In genomic region chr20:34968020-34968775, GRCh38 we compare ENCODE assay signal across 17 cellular contexts. TPM values are rescaled to one million over a fixed set of nuclear protein-coding genes. Genes with fewer than 3 reads are reported as not detected.
DNase-seq lines count a peak whose midpoint lies in the region; ATAC-seq, FAIRE-seq and TF ChIP-seq lines count a peak whose summit lies in the region.
"Had no signal": no experiment of that assay in that cellular context is flagged by ENCODE, and none has a peak within 500 bp of the region (broad histone marks: within the 10 kb centered on the region; RNA-seq: fewer than 3 reads in every experiment).

No MANE protein-coding gene starts in this region.

- 33% methylated on average over 7 of the region's 7 CpGs for WGBS in K562 (ENCODE audit: insufficient coverage, low coverage, missing lambda C conversion rate)
- WGBS in heart left ventricle, 4 donors = 51 to 61% (median 58%) methylated on average over 7 of the region's 7 CpGs

- no peaks in the 10 kb centered on the region for H3K9me1 ChIP-seq in K562 (ENCODE audit: control insufficient read depth, insufficient read depth, low read length)

- H3K9ac ChIP-seq in K562 (ENCODE audit: insufficient read depth in 1 of 2, low read depth in 2 of 2, low read length in 2 of 2) = no peak overlapping the region
- H3K9ac ChIP-seq in skeletal muscle tissue (ENCODE audit: low read depth in 1 of 3, low read length in 3 of 3) = peak overlapping the region in 1 of 3 donors; percentile 54

- H3K79me2 ChIP-seq in K562 (ENCODE audit: control insufficient read depth, insufficient read depth, low read length) = no peaks in the 10 kb centered on the region

- no peaks in the 10 kb centered on the region for H3K27me3 Mint-ChIP-seq in WTC11 (ENCODE audit: low read depth)
- H3K27me3 Mint-ChIP-seq: CD4-positive, alpha-beta memory T cell had no signal

- H3K4me2 ChIP-seq in K562 (ENCODE audit: insufficient read depth, low read length) = no peak overlapping the region

- POLR2A ChIA-PET in K562 (lab: Yijun Ruan, JAX) = no interaction called here
- POLR2A ChIA-PET in WTC11 (lab: Charles Lee) = no interaction called here

- no peak overlapping the region for H3K27ac Mint-ChIP-seq in WTC11
- H3K27ac Mint-ChIP-seq: CD4-positive, alpha-beta memory T cell had no signal

- in situ Hi-C loops in K562 (cut with MboI) = no loop called here

- no peak overlapping the region for H3K4me3 Mint-ChIP-seq in WTC11
- H3K4me3 Mint-ChIP-seq: CD4-positive, alpha-beta memory T cell; IgD-negative memory B cell had no signal

- no peak for TF ChIP-seq EP300 in K562 (IDR thresholded peaks at IDR 0.05; ENCODE audit: low read length)

- TF ChIP-seq RAD21 in K562 (CRISPR knock-in tag; conservative IDR thresholded peaks at IDR 0.05 in 1 of 2, IDR thresholded peaks at IDR 0.05 in 1 of 2) = no peak

- H4K20me1 ChIP-seq in K562 (replicated peaks; ENCODE audit: control insufficient read depth, insufficient read depth, low read length) = no peaks in the 10 kb centered on the region

- intact Hi-C loops in K562 (cut with micrococcal nuclease) = no loop called here
- intact Hi-C loops in heart left ventricle (cut with DNase I) = loop anchor here in 1 of 10 donors (5.0 kb wide), 1 partner anchor 39 kb away; no protein-coding TSS in a partner anchor

- peaks cover 0 to 11% of the 10 kb centered on the region in 2 experiments; a peak in 2 of 5 replicates for H3K4me1 ChIP-seq in K562 (replicated peaks in 1 of 2; ENCODE audit: control insufficient read depth in 2 of 2, insufficient read depth in 2 of 2, low read length in 2 of 2)
- H3K4me1 ChIP-seq in heart left ventricle = peaks cover 0 to 27% (median 7%) of the 10 kb centered on the region in 12 donors
- peaks cover 24 to 31% (median 31%) of the 10 kb centered on the region in 3 donors for H3K4me1 ChIP-seq in skeletal muscle tissue (ENCODE audit: control insufficient read depth in 3 of 3, insufficient read depth in 3 of 3, low read length in 3 of 3)
- H3K4me1 ChIP-seq: BE2C had no signal

- H3K4me3 ChIP-seq in K562 = no peak overlapping the region
- no peak overlapping the region for H3K4me3 ChIP-seq in heart left ventricle
- peak overlapping the region in 1 of 3 donors; percentile 49 for H3K4me3 ChIP-seq in skeletal muscle tissue (ENCODE audit: low read length in 3 of 3)

- peak; percentile 56 for DNase-seq in activated effector memory CD4-positive, alpha-beta T cell treated with anti-CD3 and anti-CD28 coated beads, Interleukin-2, amount 50 U/mL, for 16 hours
- DNase-seq in activated effector memory CD4-positive, alpha-beta T cell treated with Interleukin-2 at 50 U/mL for 16 hours = no peak
- no peak for DNase-seq in K562 (ENCODE audit: extremely low read depth in 1 of 4, low spot score in 3 of 4)
- DNase-seq in heart left ventricle = no peak
- no peak for DNase-seq in NCI-H2196 (lab: John Stamatoyannopoulos, UW; ENCODE audit: unreplicated experiment)
- no peak for DNase-seq in WTC11 (ENCODE audit: low spot score)
- no peak for DNase-seq in HT-29 (ENCODE audit: low spot score)
- DNase-seq: 8988T; BE2C; CD4-positive, alpha-beta memory T cell; HCEC 1CT; NCI-H1417 treated with DMSO at 0.1 percent for 48 hours; NCI-H1930; NCI-H446; NK-92 treated with Interleukin-12 subunit alpha and Interleukin-12 subunit beta, amount 100 ng/mL, for 24 hours had no signal

- TF ChIP-seq CTCF in K562 (IDR thresholded peaks at IDR 0.05 in 2 of 3, conservative IDR thresholded peaks at IDR 0.05 in 1 of 3; ENCODE audit: insufficient read depth in 2 of 3, low read depth in 1 of 3, low read length in 3 of 3) = no peak
- no peak for TF ChIP-seq CTCF in heart left ventricle (IDR thresholded peaks at IDR 0.05)
- no peak for TF ChIP-seq CTCF in WTC11 (IDR thresholded peaks at IDR 0.05)

- H3K36me3 ChIP-seq in K562 (ENCODE audit: control insufficient read depth, insufficient read depth, low read length) (no peaks in the 10 kb centered on the region), heart left ventricle (no peaks in the 10 kb centered on the region), skeletal muscle tissue (ENCODE audit: control insufficient read depth in 3 of 3, insufficient read depth in 3 of 3, low read length in 3 of 3) (no peaks in the 10 kb centered on the region)
- H3K36me3 ChIP-seq: BE2C had no signal

- no peak for FAIRE-seq in K562 (lab: Jason Lieb, UNC)

- no peaks in the 10 kb centered on the region for H3K9me3 ChIP-seq in K562 (replicated peaks; ENCODE audit: control insufficient read depth, insufficient read depth, low read depth, low read length)
- H3K9me3 ChIP-seq in heart left ventricle = no peaks in the 10 kb centered on the region
- no peaks in the 10 kb centered on the region for H3K9me3 ChIP-seq in skeletal muscle tissue (ENCODE audit: control insufficient read depth in 3 of 3, low read length in 3 of 3)
- H3K9me3 ChIP-seq: BE2C had no signal

- H3K27me3 ChIP-seq in K562 (ENCODE audit: control insufficient read depth in 2 of 2, insufficient read depth in 2 of 2, low read length in 2 of 2) (no peaks in the 10 kb centered on the region), heart left ventricle (no peaks in the 10 kb centered on the region), skeletal muscle tissue (ENCODE audit: control insufficient read depth in 3 of 3, insufficient read depth in 3 of 3, low read length in 3 of 3) (no peaks in the 10 kb centered on the region)
- H3K27me3 ChIP-seq: BE2C had no signal

- ATAC-seq in K562 (no peak), heart left ventricle (no peak), WTC11 (no peak)

- H3K36me3 Mint-ChIP-seq in WTC11 = no peaks in the 10 kb centered on the region
- H3K36me3 Mint-ChIP-seq: CD4-positive, alpha-beta memory T cell; IgD-negative memory B cell had no signal

- H2AFZ ChIP-seq in K562 (ENCODE audit: low read depth, low read length) = no peak overlapping the region

- no peaks in the 10 kb centered on the region for H3K9me3 Mint-ChIP-seq in WTC11
- H3K9me3 Mint-ChIP-seq: CD4-positive, alpha-beta memory T cell; IgD-negative memory B cell had no signal

- H3K27ac ChIP-seq in K562 (ENCODE audit: extremely low read depth, low read depth, low read length) (no peak overlapping the region), heart left ventricle (peak overlapping the region in 8 of 12 donors; percentile 55 to 84 (median 74)), skeletal muscle tissue (ENCODE audit: low read depth, low read length) (peak overlapping the region; percentile 69)

- TF ChIP-seq POLR2A in K562 (conservative IDR thresholded peaks at IDR 0.05) (no peak), heart left ventricle (IDR thresholded peaks at IDR 0.05) (no peak)

- BruUV-seq in K562 (replicated peaks; lab: Mats Ljungman, UMichigan) = no TSS peak

- CTCF ChIA-PET in K562 (lab: Yijun Ruan, JAX; ENCODE audit: low intra/inter-chr PET ratio) = no interaction called here
- CTCF ChIA-PET in WTC11 (lab: Charles Lee) = interaction anchor here (1.0 to 2.8 kb wide), 3 partner anchors 12 to 128 kb away, joined by 3 to 10 read pairs (median 4); partner anchors contain the start of genes ACSS2, GSS and MYH7B

- H3K4me1 Mint-ChIP-seq in WTC11 = peaks cover 12% of the 10 kb centered on the region
- H3K4me1 Mint-ChIP-seq: CD4-positive, alpha-beta memory T cell; IgD-negative memory B cell had no signal

RNA-seq across cellular contexts. Expression of gene MYH7B, which starts 12.5 kb away (rescaled TPM):
- 2.0 and 2.6 TPM in 2 replicates for total RNA-seq in K562 (2011; cell fraction: chromatin; rRNA removed; ENCODE audit: low replicate concordance)
- total RNA-seq in K562 (2011; cell fraction: nucleolus; rRNA removed) = 1.2 TPM in 2 replicates
- 1.3 and 1.8 TPM in 2 replicates for total RNA-seq in K562 (2011; cell fraction: nucleoplasm; rRNA removed)
- total RNA-seq in K562 (2014; rRNA removed) = 0.14 TPM in 1 of 2 replicates, not detected in the other
- not detected in 2 replicates for total RNA-seq in K562 (2014; rRNA removed; fragmentation: Illumina TruSeq; extraction: Trizol)
- 0.11 TPM in 1 of 2 replicates, not detected in the other for total RNA-seq in K562 (2015; rRNA removed; fragmentation: Illumina TruSeq; extraction: Trizol)
- 0.11 and 0.13 TPM in 2 replicates for total RNA-seq in K562 (2021)
- polyA plus RNA-seq in K562 (2011; rRNA removed) = 0.22 and 0.37 TPM in 2 replicates
- polyA plus RNA-seq in K562 (2011; cell fraction: cytosol; rRNA removed) = 0.22 and 0.32 TPM in 2 replicates
- polyA plus RNA-seq in K562 (2011; cell fraction: nucleus; rRNA removed) = 0.80 and 1.3 TPM in 2 replicates
- polyA plus RNA-seq in K562 (2012) = 0.27 and 0.65 TPM in 2 replicates
- 0.06 and 0.07 TPM in 2 replicates for polyA plus RNA-seq in K562 (2014; fragmentation: Illumina TruSeq; extraction: Trizol)
- polyA plus RNA-seq in K562 (2014; fragmentation: Nextera tagmentation; extraction: Ambion mirVana) = not detected
- 0.09 and 0.34 TPM in 2 replicates for polyA plus RNA-seq in K562 (2014; rRNA removed)
- not detected in 2 replicates for polyA minus RNA-seq in K562 (2011; rRNA and poly(A)+ RNA removed)
- polyA minus RNA-seq in K562 (2011; cell fraction: cytosol; rRNA and poly(A)+ RNA removed) = not detected in 2 replicates
- 0.56 and 0.67 TPM in 2 replicates for polyA minus RNA-seq in K562 (2011; cell fraction: nucleus; rRNA and poly(A)+ RNA removed)
- total RNA-seq in heart left ventricle = 100 to 1,000 TPM in 7 of 9 donors, 10 to 100 TPM in 2; 50.7 to 306 (median 144) TPM
- polyA plus RNA-seq in heart left ventricle = 100 to 1,000 TPM in 1 of 2 donors, 10 to 100 TPM in 1; 12.8 to 448 TPM
- total RNA-seq in skeletal muscle tissue = 19.3 TPM
- total RNA-seq in WTC11 (2021) = 0.66 to 1.0 TPM (median 0.98 TPM) in 3 replicates
- total RNA-seq in HT-29 (2014; rRNA removed; shearing (Covaris generic)) = 0.08 and 0.15 TPM in 2 replicates

RNA-seq across cellular contexts. Expression of gene GSS, which starts 12.6 kb away (rescaled TPM):
- 117 and 229 TPM in 2 replicates for total RNA-seq in K562 (2011; cell fraction: chromatin; rRNA removed; ENCODE audit: low replicate concordance)
- 129 and 153 TPM in 2 replicates for total RNA-seq in K562 (2011; cell fraction: nucleolus; rRNA removed)
- total RNA-seq in K562 (2011; cell fraction: nucleoplasm; rRNA removed) = 124 and 131 TPM in 2 replicates
- total RNA-seq in K562 (2014; rRNA removed) (89.4 and 96.2 TPM in 2 replicates), K562 (2014; rRNA removed; fragmentation: Illumina TruSeq; extraction: Trizol) (67.1 and 71.3 TPM in 2 replicates), K562 (2015; rRNA removed; fragmentation: Illumina TruSeq; extraction: Trizol) (70.3 and 75.8 TPM in 2 replicates), K562 (2021) (85.7 and 93.2 TPM in 2 replicates), heart left ventricle (10 to 100 TPM; 17.8 to 38.1 (median 26.8) TPM), skeletal muscle tissue (18.3 TPM), WTC11 (2021) (40.7 to 47.3 TPM (median 46.7 TPM) in 3 replicates)
- polyA plus RNA-seq in K562 (2011; rRNA removed) (165 and 169 TPM in 2 replicates), K562 (2014; fragmentation: Illumina TruSeq; extraction: Trizol) (102 and 107 TPM in 2 replicates), K562 (2014; fragmentation: Nextera tagmentation; extraction: Ambion mirVana) (10 to 100 TPM; 18.4 to 40.4 TPM), K562 (2014; rRNA removed) (114 and 130 TPM in 2 replicates), heart left ventricle (10 to 100 TPM; 32.3 to 38.7 TPM)
- 144 and 148 TPM in 2 replicates for polyA plus RNA-seq in K562 (2011; cell fraction: cytosol; rRNA removed)
- polyA plus RNA-seq in K562 (2011; cell fraction: nucleus; rRNA removed) = 503 and 533 TPM in 2 replicates
- 78.3 and 89.2 TPM in 2 replicates for polyA plus RNA-seq in K562 (2012)
- 71.0 and 82.8 TPM in 2 replicates for polyA minus RNA-seq in K562 (2011; rRNA and poly(A)+ RNA removed)
- 36.4 and 44.4 TPM in 2 replicates for polyA minus RNA-seq in K562 (2011; cell fraction: cytosol; rRNA and poly(A)+ RNA removed)
- polyA minus RNA-seq in K562 (2011; cell fraction: nucleus; rRNA and poly(A)+ RNA removed) = 69.3 and 97.7 TPM in 2 replicates
- 80.8 and 88.6 TPM in 2 replicates for total RNA-seq in HT-29 (2014; rRNA removed; shearing (Covaris generic))
